Comparison of ENCODE assay signal across 34 cellular contexts in the genomic region with DNA sequence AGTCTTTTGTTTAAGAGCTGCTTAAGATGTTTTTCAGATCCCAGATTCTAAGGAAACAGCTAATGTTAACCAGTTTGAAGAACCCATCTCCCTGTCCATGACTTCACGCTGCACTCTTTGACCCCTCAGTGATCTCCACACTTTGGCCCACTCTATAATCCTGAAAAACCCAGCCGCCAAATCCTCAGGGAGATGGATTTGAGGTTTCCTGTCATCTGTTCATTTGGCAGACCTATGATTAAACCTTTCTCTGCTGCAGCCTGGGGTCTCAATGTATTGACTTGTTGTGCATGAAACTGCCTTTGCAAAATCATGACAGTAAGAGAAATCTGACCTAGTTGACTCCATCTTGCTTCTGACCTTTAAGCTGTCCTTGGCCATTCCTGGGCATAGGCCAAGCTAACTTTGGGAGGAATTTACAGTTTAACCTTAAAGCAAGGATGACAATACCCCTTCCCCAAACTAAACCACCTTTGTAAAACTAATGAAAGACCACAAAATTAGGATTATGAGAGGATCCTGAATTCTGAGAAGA. TPM values are rescaled to one million over a fixed set of nuclear protein-coding genes. Genes with fewer than 3 reads are reported as not detected.
"Had no signal": no experiment of that assay in that cellular context is flagged by ENCODE, and none has a peak within 500 bp of the region (broad histone marks: within the 10 kb centered on the region; RNA-seq: fewer than 3 reads in every experiment).

No MANE protein-coding gene starts in this region.

- H3K79me2 ChIP-seq: hepatocyte, parathyroid adenoma had no signal

- H3K4me1 Mint-ChIP-seq: neural progenitor cell had no signal

- H3K4me2 ChIP-seq: hepatocyte, neural progenitor cell had no signal

- H3K36me3 Mint-ChIP-seq: naive thymus-derived CD4-positive, alpha-beta T cell; neural progenitor cell; stimulated activated naive B cell treated with anti-CD40 and anti-IgM and Interleukin-4, amounts not matched to agents 10 μg/mL and 1 μg/mL and 100 μg/mL, for 72 hours had no signal

- DNase-seq: colonic mucosa; effector CD8-positive, alpha-beta T cell; endodermal cell; foreskin keratinocyte; heart left ventricle; kidney; mesenchymal stem cell; midbrain; naive thymus-derived CD4-positive, alpha-beta T cell; stimulated activated CD4-positive, alpha-beta T cell treated with anti-CD3 and anti-CD28 coated beads, Interleukin-15, amount 100 ng/mL, for 24 hours; stimulated activated CD4-positive, alpha-beta T cell treated with anti-CD3 and anti-CD28 coated beads, Interleukin-2, amount 100 ng/mL, for 48 hours; stimulated activated naive B cell treated with anti-CD40 and anti-IgM and Interleukin-4, amounts not matched to agents 10 μg/mL and 1 μg/mL and 100 μg/mL, for 72 hours; upper lobe of right lung had no signal

- H3K27ac ChIP-seq: colonic mucosa, epithelial cell of prostate, foreskin keratinocyte, gastroesophageal sphincter, heart left ventricle, hepatocyte, neural progenitor cell, parathyroid adenoma, prostate gland, right atrium auricular region, thoracic aorta, tibial nerve, upper lobe of right lung, vagina had no signal

- H3K36me3 ChIP-seq: colonic mucosa, gastroesophageal sphincter, heart left ventricle, neural progenitor cell, prostate gland, right atrium auricular region, thoracic aorta, tibial nerve, upper lobe of right lung, vagina had no signal

- H3K9me3 ChIP-seq: colonic mucosa, gastroesophageal sphincter, heart left ventricle, prostate gland, right atrium auricular region, thoracic aorta, tibial nerve, upper lobe of right lung, vagina had no signal

- H2AFZ ChIP-seq: hepatocyte, neural progenitor cell, parathyroid adenoma had no signal

- H3K27me3 ChIP-seq: colonic mucosa, foreskin keratinocyte, gastroesophageal sphincter, heart left ventricle, hepatocyte, neural progenitor cell, right atrium auricular region, tibial nerve, upper lobe of right lung, vagina had no signal

- H3K4me3 Mint-ChIP-seq: dendritic cell treated with granulocyte-macrophage colony-stimulating factor and Interleukin-4, amounts not matched to agents 40 ng/mL and 50 ng/mL, for 4 days; endodermal cell; naive thymus-derived CD4-positive, alpha-beta T cell; nephron; neural progenitor cell; stimulated activated naive B cell treated with anti-CD40 and anti-IgM and Interleukin-4, amounts not matched to agents 10 μg/mL and 1 μg/mL and 100 μg/mL, for 72 hours; stimulated activated naive CD8-positive, alpha-beta T cell treated with anti-CD3 and anti-CD28 coated beads, Interleukin-15, Interleukin-2, amounts not matched to agents 100 ng/mL and 50 ng/mL, for 24 hours had no signal

- H3K27ac Mint-ChIP-seq: dendritic cell treated with granulocyte-macrophage colony-stimulating factor and Interleukin-4, amounts not matched to agents 40 ng/mL and 50 ng/mL, for 4 days; endodermal cell; neural progenitor cell; stimulated activated naive B cell treated with anti-CD40 and anti-IgM and Interleukin-4, amounts not matched to agents 10 μg/mL and 1 μg/mL and 100 μg/mL, for 72 hours; stimulated activated naive CD8-positive, alpha-beta T cell treated with anti-CD3 and anti-CD28 coated beads, Interleukin-15, Interleukin-2, amounts not matched to agents 100 ng/mL and 50 ng/mL, for 24 hours had no signal

- H3K9ac ChIP-seq: neural progenitor cell, parathyroid adenoma had no signal

- FAIRE-seq: kidney had no signal

- H3K4me1 ChIP-seq: colonic mucosa, foreskin keratinocyte, gastroesophageal sphincter, heart left ventricle, neural progenitor cell, parathyroid adenoma, prostate gland, right atrium auricular region, tibial nerve, upper lobe of right lung, vagina had no signal

- H3K9me3 Mint-ChIP-seq: dendritic cell treated with granulocyte-macrophage colony-stimulating factor and Interleukin-4, amounts not matched to agents 40 ng/mL and 50 ng/mL, for 4 days; naive thymus-derived CD4-positive, alpha-beta T cell; neural progenitor cell; stimulated activated naive CD8-positive, alpha-beta T cell treated with anti-CD3 and anti-CD28 coated beads, Interleukin-15, Interleukin-2, amounts not matched to agents 100 ng/mL and 50 ng/mL, for 24 hours had no signal

- ATAC-seq: esophagus mucosa; foreskin keratinocyte; gastroesophageal sphincter; heart left ventricle; left lobe of liver; naive thymus-derived CD4-positive, alpha-beta T cell; sciatic nerve; stimulated activated naive B cell treated with anti-CD40 and anti-IgM and Interleukin-4, amounts not matched to agents 10 μg/mL and 1 μg/mL and 100 μg/mL, for 72 hours; upper lobe of right lung had no signal

- H3K4me3 ChIP-seq: colonic mucosa, gastroesophageal sphincter, heart left ventricle, hepatocyte, neural progenitor cell, prostate gland, right atrium auricular region, thoracic aorta, tibial nerve, upper lobe of right lung, vagina had no signal

RNA-seq across cellular contexts. Expression of gene SSMEM1, which starts 11.5 kb away (rescaled TPM):
- total RNA-seq: colonic mucosa; endodermal cell; esophagus mucosa; foreskin keratinocyte; gastroesophageal sphincter; heart left ventricle; hepatocyte; kidney; left lobe of liver; liver; lung microvascular endothelial cell; mucosa of gallbladder; naive thymus-derived CD4-positive, alpha-beta T cell; osteoblast; right atrium auricular region; sciatic nerve; skeletal muscle tissue; thoracic aorta; tibial nerve; upper lobe of right lung; vagina had no signal
- polyA plus RNA-seq: foreskin keratinocyte; heart left ventricle; hepatocyte; liver; naive thymus-derived CD4-positive, alpha-beta T cell had no signal

RNA-seq across cellular contexts. Expression of gene CPA2, which starts 47.5 kb away (rescaled TPM):
- total RNA-seq: esophagus mucosa; gastroesophageal sphincter; kidney; liver; lung microvascular endothelial cell; naive thymus-derived CD4-positive, alpha-beta T cell; osteoblast; prostate gland; right atrium auricular region; upper lobe of right lung; vagina had no signal
- polyA plus RNA-seq: liver; naive thymus-derived CD4-positive, alpha-beta T cell had no signal
